8 cellular contexts compared by ENCODE assay signal in the genomic region with DNA sequence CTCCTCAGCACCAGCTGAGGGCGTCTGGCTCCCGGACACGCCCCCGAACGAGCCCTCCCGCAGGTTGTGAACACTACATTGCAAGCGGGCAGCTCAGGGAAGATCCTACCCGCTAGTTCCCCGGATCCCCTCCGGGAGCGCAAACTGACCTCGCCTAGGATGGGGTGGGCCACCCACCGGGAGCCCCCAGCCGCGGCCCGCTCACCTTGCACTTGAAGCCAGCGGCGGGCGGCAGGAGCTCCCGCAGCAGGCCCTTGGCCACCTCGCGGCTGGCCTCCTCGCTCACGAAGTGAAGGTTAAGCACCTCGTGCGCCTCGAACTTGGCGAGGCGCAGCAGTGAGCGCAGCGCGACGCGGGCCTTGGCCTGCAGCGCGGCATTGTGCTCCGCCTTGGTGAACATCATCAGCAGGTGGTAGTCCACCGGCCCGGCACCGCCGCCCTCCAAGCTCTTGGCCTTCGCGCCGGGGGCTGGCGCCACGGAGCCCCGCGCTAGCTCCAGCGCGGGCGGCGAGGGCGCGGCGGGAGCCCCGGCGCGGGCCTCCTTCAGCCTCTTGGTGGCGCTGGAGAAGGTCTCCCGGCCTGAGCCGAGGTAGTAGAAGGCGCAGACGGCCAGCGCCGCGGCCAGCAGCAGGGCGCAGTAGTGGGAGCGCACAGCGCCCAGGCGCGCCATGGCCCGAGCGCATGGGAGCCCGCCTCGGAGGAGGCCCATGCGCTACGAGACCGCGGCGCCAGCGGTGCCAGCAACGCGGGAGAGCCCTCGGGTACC. TPM values are rescaled to one million over a fixed set of nuclear protein-coding genes. Genes with fewer than 3 reads are reported as not detected.
DNase-seq lines count a peak whose midpoint lies in the region; ATAC-seq, FAIRE-seq and TF ChIP-seq lines count a peak whose summit lies in the region.

No MANE protein-coding gene starts in this region.

- peak; percentile 60 for ATAC-seq in GM21515 (IDR thresholded peaks at IDR 0.05; ENCODE audit: unreplicated experiment)

- H3K9me2 ChIP-seq in OCI-LY1 (ENCODE audit: low read depth, low read length) = no peaks in the 10 kb centered on the region

- H3K9ac ChIP-seq in OCI-LY1 (ENCODE audit: low read length) = peak overlapping the region; percentile 83

- H3K79me2 ChIP-seq in OCI-LY1 (ENCODE audit: insufficient read depth, low read length) = no peaks in the 10 kb centered on the region

- H2AFZ ChIP-seq in OCI-LY1 (ENCODE audit: low read length) = no peak overlapping the region

- intact Hi-C loops in cardiac septum (cut with DNase I) (loop anchor here (1.0 to 5.0 kb wide), 2 partner anchors 172 to 253 kb away; partner anchors contain the start of gene ACAP2), posterior cingulate gyrus (cut with DNase I) (loop anchor here (1.0 to 2.0 kb wide), 2 partner anchors 172 to 252 kb away; partner anchors contain the start of gene ACAP2)

- H3K4me3 ChIP-seq in OCI-LY1 (ENCODE audit: low read depth, low read length, poor library complexity, severe bottlenecking) = peak overlapping the region; percentile 74

- H3K27me3 ChIP-seq in OCI-LY1 (ENCODE audit: insufficient read depth, low read length) = no peaks in the 10 kb centered on the region

- peaks cover 10% of the 10 kb centered on the region; the same call in 1 of the 2 replicates for H3K36me3 ChIP-seq in OCI-LY1 (ENCODE audit: insufficient read depth, low read length)

- no peak overlapping the region for H3K27ac ChIP-seq in OCI-LY1 (ENCODE audit: low read depth, low read length, poor library complexity, severe bottlenecking)

- H3K4me2 ChIP-seq in OCI-LY1 (ENCODE audit: low read length) = peak overlapping the region; percentile 97

- no peaks in the 10 kb centered on the region for H3K9me3 ChIP-seq in OCI-LY1 (ENCODE audit: low read length)

- H3F3A ChIP-seq in OCI-LY1 (ENCODE audit: insufficient read depth, low read length) = 0 out of 2 replicates have a peak, but pooled peaks cover 3% of the 10 kb centered on the region

- TF ChIP-seq CTCF in OCI-LY1 (IDR thresholded peaks at IDR 0.05; ENCODE audit: low read length) = peak; percentile 66

- DNase-seq in ELF-1 (ENCODE audit: low read depth, low spot score) = peak; percentile 79
- peak; percentile 56 for DNase-seq in HTR-8/SVneo (ENCODE audit: insufficient read length, low spot score)
- DNase-seq in activated naive CD4-positive, alpha-beta T cell treated with anti-CD3 and anti-CD28 coated beads, Interleukin-2, amount 50 U/mL, for 16 hours = peak; percentile 76
- DNase-seq in cardiac septum (ENCODE audit: low spot score) = peak; percentile 88
- DNase-seq in posterior cingulate gyrus = peak in 8 of 10 donors; percentile 34 to 93 (median 68)
- no peak for DNase-seq in inferior parietal cortex (ENCODE audit: extremely low spot score)

- peaks cover 22% of the 10 kb centered on the region for H3K4me1 ChIP-seq in OCI-LY1 (ENCODE audit: insufficient read depth, low read length, severe bottlenecking)

- no peak for FAIRE-seq in HTR-8/SVneo (lab: Jason Lieb, UNC)

- no peaks in the 10 kb centered on the region for H4K20me1 ChIP-seq in OCI-LY1 (ENCODE audit: insufficient read depth, low read length)

RNA-seq across cellular contexts. Expression of gene XXYLT1, which starts 0.4 kb away (rescaled TPM):
- total RNA-seq in cardiac septum = 5.9 TPM
